Comparison of ENCODE assay signal across 18 cellular contexts in genomic region chr2:49938268-49938667, GRCh38.
"Had no signal": no experiment of that assay in that cellular context is flagged by ENCODE, and none has a peak within 500 bp of the region (broad histone marks: within the 10 kb centered on the region; RNA-seq: fewer than 3 reads in every experiment).

No MANE protein-coding gene starts in this region.

- DNase-seq: occipital lobe; ovary; posterior cingulate gyrus; psoas muscle; right cardiac atrium; right lobe of liver; sigmoid colon; small intestine; stimulated activated CD4-positive, alpha-beta T cell treated with anti-CD3 and anti-CD28 coated beads, Interleukin-15, amount 100 ng/mL, for 24 hours; stimulated activated CD4-positive, alpha-beta T cell treated with anti-CD3 and anti-CD28 coated beads, Interleukin-2, amount 100 ng/mL, for 24 hours; stimulated activated CD4-positive, alpha-beta T cell treated with anti-CD3 and anti-CD28 coated beads, Interleukin-2, amount 100 ng/mL, for 48 hours; stimulated activated CD4-positive, alpha-beta T cell treated with anti-CD3 and anti-CD28 coated beads, Interleukin-4, amount 100 ng/mL, for 24 hours; stimulated activated naive B cell treated with anti-CD40 and anti-IgM and Interleukin-4, amounts not matched to agents 10 μg/mL and 1 μg/mL and 100 μg/mL, for 72 hours; stimulated activated naive CD4-positive, alpha-beta T cell treated with Interleukin-2 at 50 U/mL for 16 hours; stomach; thyroid gland; trophoblast cell; upper lobe of left lung had no signal
